ENCODE assay signal across 9 cellular contexts in genomic region chr5:142685418-142686209, GRCh38. TPM values are rescaled to one million over a fixed set of nuclear protein-coding genes. Genes with fewer than 3 reads are reported as not detected.
DNase-seq lines count a peak whose midpoint lies in the region; ATAC-seq and TF ChIP-seq lines count a peak whose summit lies in the region.
"Had no signal": no experiment of that assay in that cellular context is flagged by ENCODE, and none has a peak within 500 bp of the region (broad histone marks: within the 10 kb centered on the region; RNA-seq: fewer than 3 reads in every experiment).

Gene FGF1 (minus strand): TSS chr5:142686090. CDS start chr5:142614127, 71,963 bp downstream.

- dilution Hi-C loops in IMR-90 (cut with HindIII; ENCODE audit: low sequenced_read_pairs, unreplicated experiment) = no loop called here

- H2BK20ac ChIP-seq in IMR-90 (ENCODE audit: low read depth, low read length) = no peak within 1 kb of the TSS

- no peaks in the 10 kb centered on the region for H3K27me3 Mint-ChIP-seq in MCF 10A (ENCODE audit: insufficient read depth, unreplicated experiment)
- H3K27me3 Mint-ChIP-seq in activated T-cell treated with anti-CD3 and anti-CD28 coated beads, Interleukin-2, amount 50 U/mL, for 24 hours = peaks cover 2% of the 10 kb centered on the region

- H3K27me3 ChIP-seq in IMR-90 (ENCODE audit: control insufficient read depth, insufficient read depth, low read length) (no peaks in the 10 kb centered on the region), iPS-20b (ENCODE audit: insufficient read depth, low read length) (no peaks in the 10 kb centered on the region)

- H2BK120ac ChIP-seq in IMR-90 (ENCODE audit: low read depth, low read length) = no peak within 1 kb of the TSS

- peak within 1 kb of the TSS; percentile 59; the same call in 1 of the 2 replicates for H2AK5ac ChIP-seq in IMR-90 (ENCODE audit: low read depth, low read length)

- H3K18ac ChIP-seq in IMR-90 (ENCODE audit: low read depth, low read length) = no peak within 1 kb of the TSS

- H3K27ac Mint-ChIP-seq in MCF 10A (ENCODE audit: low read depth, unreplicated experiment) = peak within 1 kb of the TSS; percentile 70
- H3K27ac Mint-ChIP-seq in stimulated activated effector memory CD8-positive, alpha-beta T cell treated with anti-CD3 and anti-CD28 coated beads, Interleukin-12 subunit alpha, Interleukin-12 subunit beta, amount 100 ng/mL, for 72 hours = no peak within 1 kb of the TSS
- no peak within 1 kb of the TSS for H3K27ac Mint-ChIP-seq in activated T-cell treated with anti-CD3 and anti-CD28 coated beads, Interleukin-2, amount 50 U/mL, for 24 hours

- peaks cover 9% of the 10 kb centered on the region; the same call in 1 of the 2 replicates for H3K9me1 ChIP-seq in IMR-90 (ENCODE audit: insufficient read depth, low read length)

- peak within 1 kb of the TSS; percentile 65 for H2AFZ ChIP-seq in IMR-90 (replicated peaks; ENCODE audit: low read length, poor library complexity)

- no peaks in the 10 kb centered on the region for H3K79me1 ChIP-seq in IMR-90 (ENCODE audit: low read depth in 1 of 2, low read length in 2 of 2)

- ATAC-seq in IMR-90 (ENCODE audit: low read depth) (no peak), GM21367 (IDR thresholded peaks at IDR 0.05; ENCODE audit: unreplicated experiment) (no peak)
- peak; percentile 14 for ATAC-seq in stimulated activated effector memory CD8-positive, alpha-beta T cell treated with anti-CD3 and anti-CD28 coated beads, Interleukin-12 subunit alpha, Interleukin-12 subunit beta, amount 100 ng/mL, for 72 hours

- BruUV-seq in IMR-90 (replicated peaks; lab: Mats Ljungman, UMichigan) (no TSS peak), MCF 10A (replicated peaks; lab: Mats Ljungman, UMichigan) (no TSS peak)

- H3K9me3 ChIP-seq in IMR-90 (ENCODE audit: control insufficient read depth, insufficient read depth, low read length) (no peaks in the 10 kb centered on the region), iPS-20b (ENCODE audit: insufficient read depth, low read depth, low read length) (no peaks in the 10 kb centered on the region)

- H3K23ac ChIP-seq in IMR-90 (ENCODE audit: low read depth, low read length) = no peak within 1 kb of the TSS

- DNase-seq in IMR-90 (no peak), MCF 10A (ENCODE audit: unreplicated experiment) (peak; percentile 89), HCEC 1CT (no peak), T-helper 1 cell (no peak)
- DNase-seq in stimulated activated effector memory CD8-positive, alpha-beta T cell treated with anti-CD3 and anti-CD28 coated beads, Interleukin-12 subunit alpha, Interleukin-12 subunit beta, amount 100 ng/mL, for 72 hours (ENCODE audit: low spot score in 2 of 2) = no peak
- no peak for DNase-seq in activated T-cell treated with anti-CD3 and anti-CD28 coated beads, Interleukin-2, amount 50 U/mL, for 24 hours
- DNase-seq: NCI-H226 had no signal

- in situ Hi-C loops in IMR-90 (cut with MboI; ENCODE audit: low sequenced_read_pairs) = no loop called here

- no peaks in the 10 kb centered on the region for H3K36me3 Mint-ChIP-seq in MCF 10A (ENCODE audit: insufficient read depth, unreplicated experiment)
- no peaks in the 10 kb centered on the region for H3K36me3 Mint-ChIP-seq in stimulated activated effector memory CD8-positive, alpha-beta T cell treated with anti-CD3 and anti-CD28 coated beads, Interleukin-12 subunit alpha, Interleukin-12 subunit beta, amount 100 ng/mL, for 72 hours
- no peaks in the 10 kb centered on the region for H3K36me3 Mint-ChIP-seq in activated T-cell treated with anti-CD3 and anti-CD28 coated beads, Interleukin-2, amount 50 U/mL, for 24 hours (ENCODE audit: low read depth)

- H4K91ac ChIP-seq in IMR-90 (ENCODE audit: insufficient read depth, low read depth, low read length) = no peak within 1 kb of the TSS

- H3K14ac ChIP-seq in IMR-90 (replicated peaks; ENCODE audit: low read depth, low read length) = 0 out of 2 replicates have a peak within 1 kb of the TSS, but pooled peaks have one; percentile 15

- TF ChIP-seq RAD21 in IMR-90 (IDR thresholded peaks at IDR 0.05; ENCODE audit: low read length) = no peak

- CTCF ChIA-PET in IMR-90 (lab: Yijun Ruan, JAX) = interaction anchor here (0.6 to 2.0 kb wide), 4 partner anchors 13 to 32 kb away, joined by 3 to 10 read pairs (median 4); no protein-coding TSS in a partner anchor
- CTCF ChIA-PET in MCF 10A (lab: Yijun Ruan, JAX) = interaction anchor here (0.6 to 52.5 kb wide), 21 partner anchors 10 to 975 kb away, joined by 3 to 1243 read pairs (median 4); no protein-coding TSS in a partner anchor

- H3K9me3 Mint-ChIP-seq in MCF 10A (ENCODE audit: unreplicated experiment) = no peaks in the 10 kb centered on the region
- H3K9me3 Mint-ChIP-seq in stimulated activated effector memory CD8-positive, alpha-beta T cell treated with anti-CD3 and anti-CD28 coated beads, Interleukin-12 subunit alpha, Interleukin-12 subunit beta, amount 100 ng/mL, for 72 hours = no peaks in the 10 kb centered on the region
- H3K9me3 Mint-ChIP-seq in activated T-cell treated with anti-CD3 and anti-CD28 coated beads, Interleukin-2, amount 50 U/mL, for 24 hours = no peaks in the 10 kb centered on the region

- H4K8ac ChIP-seq in IMR-90 (ENCODE audit: low read depth in 2 of 2, low read length in 2 of 2) = no peak within 1 kb of the TSS

- no peak within 1 kb of the TSS for H4K5ac ChIP-seq in IMR-90 (ENCODE audit: low read depth, low read length)

- WGBS in IMR-90 (ENCODE audit: extremely low coverage in 2 of 2, insufficient read length in 1 of 2), 2 experiments = 92% methylated on average over 2 of the region's 12 CpGs; no CpG with 5 or more reads in 1 of the 2 experiments

- peaks cover 43% of the 10 kb centered on the region for H3K4me1 Mint-ChIP-seq in MCF 10A (ENCODE audit: insufficient read depth, unreplicated experiment)
- no peaks in the 10 kb centered on the region for H3K4me1 Mint-ChIP-seq in stimulated activated effector memory CD8-positive, alpha-beta T cell treated with anti-CD3 and anti-CD28 coated beads, Interleukin-12 subunit alpha, Interleukin-12 subunit beta, amount 100 ng/mL, for 72 hours
- H3K4me1 Mint-ChIP-seq in activated T-cell treated with anti-CD3 and anti-CD28 coated beads, Interleukin-2, amount 50 U/mL, for 24 hours (ENCODE audit: low read depth) = no peaks in the 10 kb centered on the region

- H2BK5ac ChIP-seq in IMR-90 (ENCODE audit: low read depth, low read length, poor library complexity, severe bottlenecking) = no peak within 1 kb of the TSS

- no peak for TF ChIP-seq POLR2A in IMR-90 (IDR thresholded peaks at IDR 0.05; ENCODE audit: low read depth, low read length)

- H3K4ac ChIP-seq in IMR-90 (ENCODE audit: low read depth, low read length) = peak within 1 kb of the TSS; percentile 10; the same call in 1 of the 2 replicates

- peak within 1 kb of the TSS; percentile 7 for H3K4me3 Mint-ChIP-seq in MCF 10A (ENCODE audit: unreplicated experiment)
- no peak within 1 kb of the TSS for H3K4me3 Mint-ChIP-seq in stimulated activated effector memory CD8-positive, alpha-beta T cell treated with anti-CD3 and anti-CD28 coated beads, Interleukin-12 subunit alpha, Interleukin-12 subunit beta, amount 100 ng/mL, for 72 hours
- H3K4me3 Mint-ChIP-seq in activated T-cell treated with anti-CD3 and anti-CD28 coated beads, Interleukin-2, amount 50 U/mL, for 24 hours = no peak within 1 kb of the TSS

- no peak within 1 kb of the TSS for H3K4me2 ChIP-seq in IMR-90 (ENCODE audit: low read depth, low read length)

- H3K9ac ChIP-seq in IMR-90 (ENCODE audit: low read depth, low read length) = no peak within 1 kb of the TSS
- H3K9ac ChIP-seq in iPS-20b (ENCODE audit: low read depth, low read length) = peak within 1 kb of the TSS; percentile 47; the same call in 1 of the 2 replicates

- H3K56ac ChIP-seq in IMR-90 (ENCODE audit: extremely low read depth, insufficient read depth, low read length) = no peak within 1 kb of the TSS

- no peaks in the 10 kb centered on the region for H4K20me1 ChIP-seq in IMR-90 (ENCODE audit: insufficient read depth, low read length)

- H2BK15ac ChIP-seq in IMR-90 (ENCODE audit: low read depth, low read length) = no peak within 1 kb of the TSS

- H2AK9ac ChIP-seq in IMR-90 (replicated peaks; ENCODE audit: low read depth, low read length, poor library complexity) = peak within 1 kb of the TSS; percentile 63

- H3K27ac ChIP-seq in IMR-90 (ENCODE audit: insufficient read depth, low read length) = no peak within 1 kb of the TSS
- H3K27ac ChIP-seq in iPS-20b (ENCODE audit: low read length) = peak within 1 kb of the TSS; percentile 38

- POLR2A ChIA-PET in IMR-90 (lab: Charles Lee; ENCODE audit: unreplicated experiment) = no interaction called here
- POLR2A ChIA-PET in MCF 10A (lab: Yijun Ruan, JAX) = interaction anchor here (0.7 to 4.6 kb wide), 16 partner anchors 9 to 458 kb away, joined by 3 to 23 read pairs (median 4); no protein-coding TSS in a partner anchor

- H3K4me1 ChIP-seq in IMR-90 (ENCODE audit: control insufficient read depth, insufficient read depth, low read length) (peaks cover 22% of the 10 kb centered on the region), iPS-20b (ENCODE audit: insufficient read depth, low read length) (peaks cover 28% of the 10 kb centered on the region)

- intact Hi-C loops in IMR-90 (cut with micrococcal nuclease) (no loop called here), MCF 10A (cut with micrococcal nuclease) (no loop called here)

- H3K36me3 ChIP-seq in IMR-90 (ENCODE audit: control insufficient read depth, insufficient read depth, low read length) = no peaks in the 10 kb centered on the region
- no peaks in the 10 kb centered on the region for H3K36me3 ChIP-seq in iPS-20b (ENCODE audit: insufficient read depth, low read depth, low read length)

- H3K4me3 ChIP-seq in IMR-90 (ENCODE audit: insufficient read depth, low read depth, low read length) = no peak within 1 kb of the TSS
- peak within 1 kb of the TSS; percentile 6; the same call in 1 of the 2 replicates for H3K4me3 ChIP-seq in iPS-20b (ENCODE audit: low read length)

- TF ChIP-seq CTCF in IMR-90 (conservative IDR thresholded peaks at IDR 0.05; ENCODE audit: low read depth, low read length) (no peak), MCF 10A (IDR thresholded peaks at IDR 0.05; ENCODE audit: unreplicated experiment) (no peak)

TF ChIP-seq in IMR-90, 13 proteins besides CTCF, POLR2A, EP300 and RAD21 (continues in another document):
- TF ChIP-seq CHD1 (IDR thresholded peaks at IDR 0.05; ENCODE audit: low read depth, low read length) = no peak
- no peak for TF ChIP-seq NFE2L2 (IDR thresholded peaks at IDR 0.05; ENCODE audit: low read depth, low read length)
- TF ChIP-seq RCOR1 (IDR thresholded peaks at IDR 0.05; ENCODE audit: insufficient replicate concordance, low read length) = no peak
- TF ChIP-seq SMC3 (IDR thresholded peaks at IDR 0.05; ENCODE audit: low read depth, low read length) = no peak
- no peak for TF ChIP-seq CEBPB (IDR thresholded peaks at IDR 0.05; ENCODE audit: low read depth, low read length)
- TF ChIP-seq RFX5 (IDR thresholded peaks at IDR 0.05; ENCODE audit: low read depth, low read length) = no peak
- TF ChIP-seq MAZ (IDR thresholded peaks at IDR 0.05; ENCODE audit: borderline replicate concordance, low read depth, low read length) = no peak

RNA-seq across cellular contexts. Expression of gene FGF1, which starts in this region (rescaled TPM):
- total RNA-seq in IMR-90 (2012; rRNA removed) (7.7 and 8.1 TPM in 2 replicates), MCF 10A (2022) (0.34 and 0.65 TPM in 2 replicates)
- polyA plus RNA-seq in IMR-90 (2012; rRNA removed) = 7.6 and 8.5 TPM in 2 replicates
- 2.3 and 3.6 TPM in 2 replicates for polyA plus RNA-seq in IMR-90 (2012; cell fraction: cytosol; rRNA removed)
- 0.82 and 5.7 TPM in 2 replicates for polyA plus RNA-seq in IMR-90 (2012; cell fraction: nucleus; rRNA removed; ENCODE audit: low replicate concordance)

Comparison
In these comparisons a context has a peak if more than half of its experiments do, and no peak if none do; other contexts are left out.
1. Peak in DNase-seq in MCF 10A; RNA of the gene not detected or under 1 TPM.